In the genomic region with DNA sequence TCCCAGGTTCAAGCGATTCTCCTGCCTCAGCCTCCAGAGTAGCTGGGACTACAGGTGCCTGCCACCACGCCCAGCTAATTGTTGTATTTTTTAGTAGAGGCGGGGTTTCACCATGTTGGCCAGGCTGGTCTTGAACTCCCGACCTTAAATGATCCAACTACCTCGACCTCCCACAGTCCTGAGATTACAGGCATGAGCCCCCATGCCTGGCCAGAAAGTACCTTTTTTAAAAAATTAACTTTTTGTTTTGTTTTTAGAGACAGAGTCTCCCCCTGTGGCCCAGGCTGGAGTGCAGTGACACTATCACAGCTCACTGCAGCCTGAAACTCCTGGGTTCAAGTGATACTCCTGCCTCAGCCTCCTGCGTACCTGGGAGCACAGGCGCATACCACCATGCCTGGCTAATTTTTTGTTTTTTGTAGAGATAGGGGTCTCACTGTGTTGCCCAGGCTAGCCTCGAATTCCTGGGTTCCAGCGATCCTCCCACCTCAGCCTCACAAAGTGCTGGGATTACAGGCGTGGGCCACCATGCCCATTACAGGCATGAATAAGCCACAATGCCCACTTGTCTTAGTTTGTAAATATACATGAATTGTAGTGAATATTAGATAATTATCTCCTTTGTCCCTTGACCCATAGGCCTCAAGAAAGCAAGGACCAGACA, we compare ENCODE assay signal across 2 cellular contexts.
A peak's percentile ranks its signal among the peaks of the same experiment; 100 is the strongest.
TF ChIP-seq lines count a peak whose summit lies in the region.

No MANE protein-coding gene starts in this region.

TF ChIP-seq in HepG2, 621 proteins besides CTCF, POLR2A, EP300 and RAD21:
- TF ChIP-seq ZIK1 (CRISPR knock-in tag; IDR thresholded peaks at IDR 0.05; ENCODE audit: borderline replicate concordance, low read depth) (no peak), MTF1 (CRISPR knock-in tag; IDR thresholded peaks at IDR 0.05) (no peak), PHF5A (CRISPR knock-in tag; IDR thresholded peaks at IDR 0.05; ENCODE audit: low read depth, unreplicated experiment) (no peak), ZNF121 (CRISPR knock-in tag; IDR thresholded peaks at IDR 0.05) (peak; percentile 58; the same call in 1 of the 2 replicates), RFX1 (IDR thresholded peaks at IDR 0.05) (no peak), TBL1XR1 (IDR thresholded peaks at IDR 0.05; ENCODE audit: borderline replicate concordance, low read length, partially characterized antibody) (no peak), ZFP1 (CRISPR knock-in tag; IDR thresholded peaks at IDR 0.05) (no peak)
- TF ChIP-seq, protein P1, sequence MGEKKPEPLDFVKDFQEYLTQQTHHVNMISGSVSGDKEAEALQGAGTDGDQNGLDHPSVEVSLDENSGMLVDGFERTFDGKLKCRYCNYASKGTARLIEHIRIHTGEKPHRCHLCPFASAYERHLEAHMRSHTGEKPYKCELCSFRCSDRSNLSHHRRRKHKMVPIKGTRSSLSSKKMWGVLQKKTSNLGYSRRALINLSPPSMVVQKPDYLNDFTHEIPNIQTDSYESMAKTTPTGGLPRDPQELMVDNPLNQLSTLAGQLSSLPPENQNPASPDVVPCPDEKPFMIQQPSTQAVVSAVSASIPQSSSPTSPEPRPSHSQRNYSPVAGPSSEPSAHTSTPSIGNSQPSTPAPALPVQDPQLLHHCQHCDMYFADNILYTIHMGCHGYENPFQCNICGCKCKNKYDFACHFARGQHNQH (CRISPR knock-in tag; IDR thresholded peaks at IDR 0.05) = no peak

TF ChIP-seq in K562, 482 proteins besides CTCF, POLR2A, EP300 and RAD21:
- TF ChIP-seq ZNF184 (CRISPR knock-in tag; IDR thresholded peaks at IDR 0.05) (no peak), FOXA3 (CRISPR knock-in tag; conservative IDR thresholded peaks at IDR 0.05 in 1 of 2, IDR thresholded peaks at IDR 0.05 in 1 of 2) (no peak), ZNF121 (CRISPR knock-in tag; conservative IDR thresholded peaks at IDR 0.05) (peak; percentile 56; the same call in 1 of the 2 replicates)
